32 cellular contexts compared by ENCODE assay signal in genomic region chr6:7100751-7101078, GRCh38.
"Had no signal": no experiment of that assay in that cellular context is flagged by ENCODE, and none has a peak within 500 bp of the region (broad histone marks: within the 10 kb centered on the region; RNA-seq: fewer than 3 reads in every experiment).

No MANE protein-coding gene starts in this region.

- H3K36me3 ChIP-seq: colonic mucosa, esophagus squamous epithelium, heart right ventricle, left lung, neutrophil, tibial nerve, upper lobe of left lung had no signal

- H3K27me3 ChIP-seq: colonic mucosa, esophagus squamous epithelium, heart right ventricle, left lung, neutrophil, testis, tibial nerve, upper lobe of left lung had no signal

- H3K27ac ChIP-seq: colonic mucosa, esophagus squamous epithelium, heart right ventricle, left lung, parathyroid adenoma, testis, tibial nerve, upper lobe of left lung had no signal

- H3K4me1 ChIP-seq: colonic mucosa, esophagus squamous epithelium, left lung, parathyroid adenoma, testis, tibial nerve, upper lobe of left lung had no signal

- H2AFZ ChIP-seq: parathyroid adenoma had no signal

- H3K4me3 ChIP-seq: colonic mucosa, esophagus squamous epithelium, heart right ventricle, left lung, mucosa of descending colon, smooth muscle cell, testis, tibial nerve, upper lobe of left lung had no signal

- H3K4me2 ChIP-seq: smooth muscle cell had no signal

- H3K27me3 Mint-ChIP-seq: naive B cell, progenitor cell of endocrine pancreas had no signal

- H3K4me3 Mint-ChIP-seq: dendritic cell treated with granulocyte-macrophage colony-stimulating factor and Interleukin-4, amounts not matched to agents 40 ng/mL and 50 ng/mL, for 4 days; endodermal cell; mesothelial cell of epicardium; nephron progenitor cell had no signal

- FAIRE-seq: islet of Langerhans, urothelium cell line had no signal

- DNase-seq: colonic mucosa; effector CD8-positive, alpha-beta T cell; endodermal cell; esophagus squamous epithelium; foreskin melanocyte; glutamatergic neuron; heart right ventricle; hippocampal formation; left cardiac atrium; left lung; mesenchymal stem cell; mucosa of descending colon; naive B cell; stimulated activated CD4-positive, alpha-beta T cell treated with anti-CD3 and anti-CD28 coated beads, Interleukin-12 subunit alpha, Interleukin-12 subunit beta, amount 100 ng/mL, for 4 hours; stimulated activated CD4-positive, alpha-beta T cell treated with anti-CD3 and anti-CD28 coated beads, Interleukin-1b, Interleukin-23, amount 100 ng/mL, for 48 hours; stimulated activated CD4-positive, alpha-beta T cell treated with anti-CD3 and anti-CD28 coated beads, Interleukin-4, amount 100 ng/mL, for 1 hour; stimulated activated CD8-positive, alpha-beta memory T cell treated with anti-CD3 and anti-CD28 coated beads, Interleukin-4, amount 100 ng/mL, for 48 hours; stimulated activated naive CD8-positive, alpha-beta T cell treated with anti-CD3 and anti-CD28 coated beads, Interleukin-15, Interleukin-2, amounts not matched to agents 100 U/mL and 50 U/mL, for 24 hours; substantia nigra; upper lobe of left lung had no signal

- H3K9ac ChIP-seq: parathyroid adenoma had no signal

- H3K79me2 ChIP-seq: parathyroid adenoma had no signal

- H3K9me3 Mint-ChIP-seq: dendritic cell treated with granulocyte-macrophage colony-stimulating factor and Interleukin-4, amounts not matched to agents 40 ng/mL and 50 ng/mL, for 4 days; endodermal cell; mesothelial cell of epicardium; naive B cell; nephron progenitor cell had no signal

- H3K9me3 ChIP-seq: colonic mucosa, esophagus squamous epithelium, left lung, mucosa of descending colon, neutrophil, testis, tibial nerve, upper lobe of left lung had no signal

- H3K27ac Mint-ChIP-seq: dendritic cell treated with granulocyte-macrophage colony-stimulating factor and Interleukin-4, amounts not matched to agents 40 ng/mL and 50 ng/mL, for 4 days; endodermal cell; mesothelial cell of epicardium; nephron progenitor cell; progenitor cell of endocrine pancreas had no signal

- ATAC-seq: left lung; sciatic nerve; stimulated activated naive CD8-positive, alpha-beta T cell treated with anti-CD3 and anti-CD28 coated beads, Interleukin-15, Interleukin-2, amounts not matched to agents 100 U/mL and 50 U/mL, for 24 hours had no signal

- H3K36me3 Mint-ChIP-seq: mesothelial cell of epicardium, naive B cell had no signal
